In the genomic region with DNA sequence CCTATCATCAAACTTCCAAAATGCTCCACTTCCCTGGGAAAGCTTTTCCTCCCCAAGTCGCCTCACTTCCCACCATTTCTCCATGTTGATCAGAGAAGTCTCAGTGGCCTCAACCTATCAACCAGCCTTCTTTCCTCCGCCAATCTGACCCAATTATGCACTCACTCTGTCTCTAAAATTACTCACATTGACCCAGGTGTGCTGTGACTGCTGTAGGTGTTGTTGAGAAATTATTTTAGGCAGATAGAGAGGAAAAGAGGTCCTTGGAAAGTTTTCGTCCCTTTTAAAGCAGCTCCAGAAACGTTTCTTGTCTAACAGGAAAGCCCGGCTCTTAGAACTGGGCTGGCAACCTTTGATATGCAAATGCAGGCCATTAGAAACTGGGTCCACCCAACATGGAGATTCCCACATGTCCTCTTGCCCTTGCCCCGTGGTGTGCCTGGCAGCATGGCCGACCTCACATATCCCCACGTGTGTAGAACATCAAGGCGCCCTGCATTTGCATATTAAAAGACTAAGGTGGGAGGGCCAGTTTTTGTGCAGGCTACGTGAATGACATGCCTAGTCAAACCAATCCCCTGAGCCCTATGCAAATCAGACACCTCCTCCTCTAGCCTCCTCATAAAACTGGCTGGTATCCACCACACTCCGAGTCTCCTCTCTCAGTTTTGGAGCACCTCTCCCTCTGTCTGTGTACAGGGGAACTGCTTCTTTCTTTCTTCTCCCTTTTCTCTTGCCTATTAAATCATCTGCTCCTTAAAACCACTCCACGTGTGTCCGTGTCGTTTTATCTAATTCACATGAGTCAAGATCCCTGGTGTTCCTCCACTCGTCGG, we compare ENCODE assay signal across 8 cellular contexts. TPM values are rescaled to one million over a fixed set of nuclear protein-coding genes. Genes with fewer than 3 reads are reported as not detected.
DNase-seq lines count a peak whose midpoint lies in the region; ATAC-seq, FAIRE-seq and TF ChIP-seq lines count a peak whose summit lies in the region.

No MANE protein-coding gene starts in this region.

- H3K9ac ChIP-seq in mesenchymal stem cell (ENCODE audit: low read length) = no peak overlapping the region

- H3K36me3 ChIP-seq in mesenchymal stem cell (ENCODE audit: control insufficient read depth in 1 of 2, insufficient read depth in 2 of 2, low read depth in 1 of 2, low read length in 2 of 2) (no peaks in the 10 kb centered on the region), spleen (peaks cover 0 to 4% (median 0%) of the 10 kb centered on the region in 6 donors)

- intact Hi-C loops in spleen (cut with DNase I; ENCODE audit: low total_unique reads) = no loop called here

- no peak overlapping the region for H3K4me2 ChIP-seq in mesenchymal stem cell (ENCODE audit: low read length, poor library complexity, severe bottlenecking)

- H3K27me3 ChIP-seq in mesenchymal stem cell (ENCODE audit: control insufficient read depth in 1 of 2, insufficient read depth in 1 of 2, low read length in 2 of 2) (no peaks in the 10 kb centered on the region), spleen (replicated peaks in 1 of 7) (no peaks in the 10 kb centered on the region)

- no peak overlapping the region for H2BK5ac ChIP-seq in mesenchymal stem cell (ENCODE audit: low read depth, low read length, poor library complexity, severe bottlenecking)

- no peak overlapping the region for H2BK12ac ChIP-seq in mesenchymal stem cell (ENCODE audit: low read length in 2 of 2)

- 59% methylated on average over 15 of the region's 16 CpGs for WGBS in mesenchymal stem cell
- 73 to 80% (median 77%) methylated on average over 16 of the region's 16 CpGs for WGBS in spleen, 5 donors

- FAIRE-seq in HTR-8/SVneo (lab: Jason Lieb, UNC) = no peak

- H3K14ac ChIP-seq in mesenchymal stem cell (ENCODE audit: low read length in 2 of 2) = no peak overlapping the region

- H3K27ac ChIP-seq in mesenchymal stem cell (ENCODE audit: low read length, poor library complexity, severe bottlenecking) (no peak overlapping the region), spleen (no peak overlapping the region)

- no peak overlapping the region for H2AK5ac ChIP-seq in mesenchymal stem cell (ENCODE audit: low read length, severe bottlenecking)

- no peak overlapping the region for H3K4ac ChIP-seq in mesenchymal stem cell (ENCODE audit: low read depth in 1 of 2, low read length in 2 of 2)

- no peaks in the 10 kb centered on the region for H3K4me1 ChIP-seq in mesenchymal stem cell (ENCODE audit: control insufficient read depth, insufficient read depth, low read depth, low read length)
- peaks cover 0 to 22% (median 0%) of the 10 kb centered on the region in 6 donors for H3K4me1 ChIP-seq in spleen

- no peak overlapping the region for H3K23ac ChIP-seq in mesenchymal stem cell (ENCODE audit: low read length in 2 of 2)

- TF ChIP-seq CTCF in choroid plexus epithelial cell (conservative IDR thresholded peaks at IDR 0.05; ENCODE audit: low read depth, low read length) (peak; percentile 65), spleen (IDR thresholded peaks at IDR 0.05 in 8 of 11, conservative IDR thresholded peaks at IDR 0.05 in 3 of 11) (peak in 1 of 11 experiments; percentile 22)

- no peak overlapping the region for H3K18ac ChIP-seq in mesenchymal stem cell (ENCODE audit: low read depth in 1 of 2, low read length in 2 of 2)

- DNase-seq in DMS153 treated with DMSO at 0.1 percent for 48 hours (lab: John Stamatoyannopoulos, UW; ENCODE audit: unreplicated experiment) (peak; percentile 40), NCI-H2029 (lab: John Stamatoyannopoulos, UW) (peak; percentile 95), choroid plexus epithelial cell (ENCODE audit: low read depth) (peak; percentile 69), mesenchymal stem cell (peak; percentile 48), HTR-8/SVneo (ENCODE audit: insufficient read length, low spot score) (no peak), spleen (no peak)

- no peak overlapping the region for H4K91ac ChIP-seq in mesenchymal stem cell (ENCODE audit: low read length)

- H2BK120ac ChIP-seq in mesenchymal stem cell (ENCODE audit: low read depth, low read length) = no peak overlapping the region

- no peak overlapping the region for H2BK15ac ChIP-seq in mesenchymal stem cell (ENCODE audit: low read depth, poor library complexity, severe bottlenecking)

- no peak overlapping the region for H2AFZ ChIP-seq in mesenchymal stem cell (ENCODE audit: low read depth, low read length)

- peaks cover 7% of the 10 kb centered on the region for H3K9me3 ChIP-seq in mesenchymal stem cell (ENCODE audit: control insufficient read depth, low read length)
- peaks cover 0 to 16% (median 9%) of the 10 kb centered on the region in 8 donors for H3K9me3 ChIP-seq in spleen

- H3K79me1 ChIP-seq in mesenchymal stem cell (replicated peaks; ENCODE audit: low read length, poor library complexity, severe bottlenecking) = no peaks in the 10 kb centered on the region

- H3K4me3 ChIP-seq in choroid plexus epithelial cell (ENCODE audit: low read depth, low read length) = no peak overlapping the region
- H3K4me3 ChIP-seq in mesenchymal stem cell (ENCODE audit: insufficient read depth in 1 of 2, low read depth in 1 of 2, low read length in 2 of 2) = no peak overlapping the region
- no peak overlapping the region for H3K4me3 ChIP-seq in spleen

- H4K8ac ChIP-seq in mesenchymal stem cell (ENCODE audit: low read length) = no peak overlapping the region

- ATAC-seq in HG03439 (IDR thresholded peaks at IDR 0.05; ENCODE audit: unreplicated experiment) (no peak), HG02852 (IDR thresholded peaks at IDR 0.05; ENCODE audit: unreplicated experiment) (no peak)

- TF ChIP-seq POLR2A in spleen (IDR thresholded peaks at IDR 0.05) = no peak

RNA-seq across cellular contexts. Expression of a gene that starts 12.9 kb away (rescaled TPM):
- polyA plus RNA-seq in mesenchymal stem cell (2013, experiment 1 of 2) = 0.04 TPM
- polyA plus RNA-seq in mesenchymal stem cell (2013, experiment 2 of 2) = 0.07 TPM
- total RNA-seq in spleen = 10 to 100 TPM; 19.2 to 32.2 (median 28.3) TPM
- polyA plus RNA-seq in spleen = 1 to 10 TPM; 1.4 to 2.3 (median 2.2) TPM

Comparison
In these comparisons a context has a peak if more than half of its experiments do, and no peak if none do; other contexts are left out.
1. DNase-seq: peak in DMS153 treated with DMSO at 0.1 percent for 48 hours (single experiment), NCI-H2029 (single experiment), choroid plexus epithelial cell (single experiment) and mesenchymal stem cell (single experiment); none in HTR-8/SVneo (single experiment) and spleen (single experiment).